ENCODE assay signal across 25 cellular contexts in the genomic region with DNA sequence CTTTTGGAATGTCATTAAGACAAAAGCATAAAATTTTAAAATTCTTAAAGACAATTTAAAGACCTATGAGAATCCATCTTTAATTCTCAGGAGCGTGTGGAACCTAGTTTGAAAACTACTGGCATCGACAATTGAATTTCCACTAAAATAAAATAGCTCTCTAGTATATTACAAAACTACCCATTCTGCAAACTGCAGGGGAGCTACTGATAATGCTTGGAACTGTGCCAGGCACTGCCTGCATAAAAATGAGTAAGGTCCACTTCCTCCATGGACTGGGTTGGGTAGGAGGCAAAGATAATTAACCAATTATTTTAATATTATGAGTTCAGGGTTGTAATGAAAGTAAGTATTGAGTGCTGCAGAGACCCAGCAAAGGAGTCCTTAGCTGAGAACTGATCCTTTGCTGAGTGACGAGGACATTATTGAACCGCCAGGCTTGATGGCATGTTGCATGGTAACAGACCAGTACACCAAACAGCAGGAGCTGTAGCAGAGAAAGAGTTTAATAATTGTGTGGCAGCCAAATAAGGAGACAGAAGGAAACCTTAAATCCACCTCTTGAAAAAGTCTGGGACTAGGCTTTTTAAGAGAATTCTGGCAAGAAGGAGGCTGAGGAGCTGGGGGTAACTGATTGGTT.
DNase-seq lines count a peak whose midpoint lies in the region; ATAC-seq, FAIRE-seq and TF ChIP-seq lines count a peak whose summit lies in the region.
"Had no signal": no experiment of that assay in that cellular context is flagged by ENCODE, and none has a peak within 500 bp of the region (broad histone marks: within the 10 kb centered on the region; RNA-seq: fewer than 3 reads in every experiment).

No MANE protein-coding gene starts in this region.

- H4K20me1 ChIP-seq in Karpas-422 (ENCODE audit: insufficient read depth, low read depth, low read length): no peaks in the 10 kb centered on the region

- H3K79me2 ChIP-seq in Karpas-422 (ENCODE audit: low read length): no peaks in the 10 kb centered on the region

- H3K27ac ChIP-seq in Karpas-422 (ENCODE audit: low read length): no peak overlapping the region
- H3K27ac ChIP-seq: heart right ventricle, right lobe of liver had no signal

- no peak for ATAC-seq in GM18858 (IDR thresholded peaks at IDR 0.05; ENCODE audit: unreplicated experiment)
- ATAC-seq: activated naive CD8-positive, alpha-beta T cell treated with anti-CD3 and anti-CD28 coated beads, Interleukin-2, amount 50 U/mL, for 24 hours had no signal

- no peak overlapping the region for H3K4me3 ChIP-seq in bronchial epithelial cell (ENCODE audit: low read depth, low read length)
- no peak overlapping the region for H3K4me3 ChIP-seq in Karpas-422 (ENCODE audit: low read length)
- H3K4me3 ChIP-seq: heart right ventricle, right lobe of liver had no signal

- H3K27me3 ChIP-seq in bronchial epithelial cell (ENCODE audit: control insufficient read depth, insufficient read depth, low read length) (peaks cover 1% of the 10 kb centered on the region), Karpas-422 (ENCODE audit: low read length) (no peaks in the 10 kb centered on the region)
- H3K27me3 ChIP-seq: heart right ventricle, right lobe of liver had no signal

- H3K9me3 ChIP-seq in Karpas-422 (ENCODE audit: low read length): no peaks in the 10 kb centered on the region
- H3K9me3 ChIP-seq: heart right ventricle, right lobe of liver had no signal

- H3K4me1 ChIP-seq in Karpas-422 (ENCODE audit: low read length): no peaks in the 10 kb centered on the region

- FAIRE-seq in bronchial epithelial cell (lab: Jason Lieb, UNC): no peak
- FAIRE-seq: endothelial cell of umbilical vein had no signal

- H3K4me2 ChIP-seq in Karpas-422 (ENCODE audit: low read depth, low read length, poor library complexity, severe bottlenecking): no peak overlapping the region

- H3K36me3 ChIP-seq in bronchial epithelial cell (ENCODE audit: control insufficient read depth, insufficient read depth, low read length) (no peaks in the 10 kb centered on the region), Karpas-422 (ENCODE audit: insufficient read depth, low read length) (no peaks in the 10 kb centered on the region)
- H3K36me3 ChIP-seq: heart right ventricle, right lobe of liver had no signal

- H3K9ac ChIP-seq in Karpas-422 (ENCODE audit: low read length): no peak overlapping the region

- TF ChIP-seq CTCF in bronchial epithelial cell (IDR thresholded peaks at IDR 0.05; ENCODE audit: insufficient read depth, low read length, severe bottlenecking): no peak

- no peaks in the 10 kb centered on the region for H3K9me2 ChIP-seq in Karpas-422 (replicated peaks; ENCODE audit: insufficient read depth, low read length)

- no peak overlapping the region for H2AFZ ChIP-seq in Karpas-422 (ENCODE audit: low read length)

- DNase-seq in NCI-H748 (lab: John Stamatoyannopoulos, UW; ENCODE audit: unreplicated experiment) (peak; percentile 34), NCI-H748 treated with DMSO at 0.1 percent for 48 hours (lab: John Stamatoyannopoulos, UW) (no peak), NCI-H146 (lab: John Stamatoyannopoulos, UW) (peak; percentile 62), bronchial epithelial cell (ENCODE audit: low read depth) (peak; percentile 42), retina (peak; percentile 6), Karpas-422 (no peak), AG20443 (ENCODE audit: low spot score) (no peak)
- DNase-seq: activated CD4-positive, alpha-beta memory T cell treated with anti-CD3 and anti-CD28 coated beads for 36 hours; activated CD4-positive, CD25-positive, alpha-beta regulatory T cell; activated effector memory CD4-positive, alpha-beta T cell treated with anti-CD3 and anti-CD28 coated beads, Interleukin-2, amount 50 U/mL, for 16 hours; activated naive CD8-positive, alpha-beta T cell treated with anti-CD3 and anti-CD28 coated beads, Interleukin-2, amount 50 U/mL, for 24 hours; activated T-cell treated with anti-CD3 and anti-CD28 coated beads for 4 hours; C1 segment of cervical spinal cord; H9; heart right ventricle; MV-4-11; naive B cell; NCI-H524 treated with DMSO at 0.1 percent for 48 hours; right lobe of liver; stimulated activated CD4-positive, alpha-beta T cell treated with anti-CD3 and anti-CD28 coated beads, Interleukin-15, amount 100 ng/mL, for 24 hours; stimulated activated CD8-positive, alpha-beta memory T cell treated with anti-CD3 and anti-CD28 coated beads, Interleukin-4, amount 100 ng/mL, for 48 hours; T-helper 9 cell; trophoblast cell had no signal

Comparison
In these comparisons a context has a peak if more than half of its experiments do, and no peak if none do; other contexts are left out.
1. DNase-seq: peak in NCI-H748 (single experiment), NCI-H146 (single experiment), bronchial epithelial cell (single experiment) and retina (single experiment); none in NCI-H748 treated with DMSO at 0.1 percent for 48 hours (single experiment), Karpas-422 (single experiment) and AG20443 (single experiment).